8 cellular contexts compared by ENCODE assay signal in genomic region chr19:19628499-19629134, GRCh38. TPM values are rescaled to one million over a fixed set of nuclear protein-coding genes. Genes with fewer than 3 reads are reported as not detected.
A peak's percentile ranks its signal among the peaks of the same experiment; 100 is the strongest.
DNase-seq lines count a peak whose midpoint lies in the region; ATAC-seq and TF ChIP-seq lines count a peak whose summit lies in the region.

No MANE protein-coding gene starts in this region.

- peak overlapping the region; percentile 68 for H3K4me2 ChIP-seq in osteoblast (ENCODE audit: insufficient read depth, low read length)

- H3K27me3 ChIP-seq in osteoblast (ENCODE audit: insufficient read depth, low read length) = no peaks in the 10 kb centered on the region

- H3K4me1 ChIP-seq in osteoblast (ENCODE audit: insufficient read depth, low read length) = peaks cover 6% of the 10 kb centered on the region

- TF ChIP-seq CTCF in osteoblast (IDR thresholded peaks at IDR 0.05; ENCODE audit: extremely low read depth, low read depth, low read length) = no peak

- peak overlapping the region; percentile 51 for H3K4me3 ChIP-seq in osteoblast (ENCODE audit: insufficient read depth, low read length)

- H3K9me3 ChIP-seq in osteoblast (ENCODE audit: low read depth, low read length) = no peaks in the 10 kb centered on the region

- no peaks in the 10 kb centered on the region for H3K79me2 ChIP-seq in osteoblast (ENCODE audit: insufficient read depth, low read length)

- H3K27ac ChIP-seq in osteoblast (ENCODE audit: low read depth, low read length) = no peak overlapping the region

- H4K20me1 ChIP-seq in osteoblast (ENCODE audit: insufficient read depth, low read length) = no peaks in the 10 kb centered on the region

- in situ Hi-C loops in ACHN (cut with HindIII; ENCODE audit: low pct_ligation_motif_present, low pct_unique_long_range_greater_than_20kb, low sequenced_read_pairs) = no loop called here

- no peak overlapping the region for H2AFZ ChIP-seq in osteoblast (ENCODE audit: low read length)

- ATAC-seq in GM19452 (IDR thresholded peaks at IDR 0.05; ENCODE audit: unreplicated experiment) (peak; percentile 10), HG03095 (IDR thresholded peaks at IDR 0.05; ENCODE audit: unreplicated experiment) (no peak), HG03460 (IDR thresholded peaks at IDR 0.05; ENCODE audit: unreplicated experiment) (no peak)

- H3K36me3 ChIP-seq in osteoblast (ENCODE audit: insufficient read depth, low read length) = peaks cover 8% of the 10 kb centered on the region

- DNase-seq in ACHN (peak; percentile 60), NCI-H2227 (lab: John Stamatoyannopoulos, UW; ENCODE audit: unreplicated experiment) (peak; percentile 84), activated T-cell treated with anti-CD3 and anti-CD28 coated beads for 48 hours (ENCODE audit: low read depth) (peak; percentile 52), fibroblast of gingiva (ENCODE audit: low read depth) (peak; percentile 26), osteoblast (ENCODE audit: insufficient read length, low spot score, missing footprints) (peak; percentile 96)

RNA-seq across cellular contexts. Expression of gene LPAR2, which starts 0.6 kb away (rescaled TPM):
- total RNA-seq in osteoblast = 0.72 and 0.88 TPM in 2 replicates

RNA-seq across cellular contexts. Expression of gene PBX4, which starts 10.1 kb away (rescaled TPM):
- 0.36 and 0.88 TPM in 2 replicates for total RNA-seq in osteoblast

RNA-seq across cellular contexts. Expression of gene GMIP, which starts 14.8 kb away (rescaled TPM):
- total RNA-seq in osteoblast = 4.7 and 6.5 TPM in 2 replicates

RNA-seq across cellular contexts. Expression of gene ATP13A1, which starts 34.9 kb away (rescaled TPM):
- total RNA-seq in osteoblast = 43.3 and 65.9 TPM in 2 replicates

RNA-seq across cellular contexts. Expression of gene ZNF101, which starts 40.0 kb away (rescaled TPM):
- total RNA-seq in osteoblast = 7.2 and 9.4 TPM in 2 replicates

Comparison
In these comparisons a context has a peak if more than half of its experiments do, and no peak if none do; other contexts are left out.
1. DNase-seq: peak in every context shown above with its lines; median percentile 96 in osteoblast; 84 in NCI-H2227; 60 in ACHN; 52 in activated T-cell treated with anti-CD3 and anti-CD28 coated beads for 48 hours; 26 in fibroblast of gingiva.